ENCODE assay signal across 8 cellular contexts in genomic region chr1:205812878-205813754, GRCh38. TPM values are rescaled to one million over a fixed set of nuclear protein-coding genes. Genes with fewer than 3 reads are reported as not detected.
DNase-seq lines count a peak whose midpoint lies in the region; ATAC-seq and TF ChIP-seq lines count a peak whose summit lies in the region.

Gene SLC41A1, minus strand, starts transcription at chr1:205813198. Its CDS starts 2,757 bp downstream, at chr1:205810441.

- peaks cover 9% of the 10 kb centered on the region for H3K79me1 ChIP-seq in trophoblast cell (ENCODE audit: low read length)

- H3K14ac ChIP-seq in trophoblast cell (ENCODE audit: low read length) = peak within 1 kb of the TSS; percentile 59

- H3K27ac ChIP-seq in adipose tissue (ENCODE audit: low read depth, low read length) = peak within 1 kb of the TSS; percentile 34
- H3K27ac ChIP-seq in cardiac muscle cell = peak within 1 kb of the TSS; percentile 88
- peak within 1 kb of the TSS; percentile 11 for H3K27ac ChIP-seq in trophoblast cell (ENCODE audit: low read depth, low read length)
- H3K27ac ChIP-seq in tibial nerve = peak within 1 kb of the TSS; percentile 86 to 98 (median 92)

- peak within 1 kb of the TSS; percentile 71 for H3K4me2 ChIP-seq in trophoblast cell (ENCODE audit: low read length)

- no peak within 1 kb of the TSS for H2AK5ac ChIP-seq in trophoblast cell (ENCODE audit: low read length)

- DNase-seq in GM12865 (ENCODE audit: low read depth) = peak; percentile 91
- peak; percentile 89 for DNase-seq in NCI-H1694 treated with DMSO at 0.1 percent for 48 hours (lab: John Stamatoyannopoulos, UW)
- peak; percentile 93 to 95 for DNase-seq in cardiac muscle cell (ENCODE audit: low read depth in 1 of 2, low spot score in 1 of 2)
- peak; percentile 85 to 90 for DNase-seq in trophoblast cell
- DNase-seq in tibial nerve (ENCODE audit: low spot score in 2 of 2) = peak; percentile 92 to 96

- H3K36me3 ChIP-seq in cardiac muscle cell (peaks cover 4% of the 10 kb centered on the region), trophoblast cell (ENCODE audit: control insufficient read depth in 1 of 2, insufficient read depth in 2 of 2, low read length in 2 of 2) (peaks cover 6% of the 10 kb centered on the region in 2 experiments), tibial nerve (peaks cover 0 to 20% (median 0%) of the 10 kb centered on the region in 3 donors)

- whole genome bisulfite sequencing in adipose tissue, 3 donors = 0 to 1% (median 1%) methylated on average over 65 to 83 of the region's 83 CpGs
- no CpG with 5 or more reads among the region's 83 CpGs for WGBS in trophoblast cell (ENCODE audit: extremely low coverage, insufficient coverage, insufficient read length)
- 0 to 2% methylated on average over 37 to 54 of the region's 83 CpGs for WGBS in tibial nerve, 2 donors

- H3K4me3 ChIP-seq in GM12865 (ENCODE audit: low read depth, low read length) = peak within 1 kb of the TSS; percentile 84
- H3K4me3 ChIP-seq in cardiac muscle cell = peak within 1 kb of the TSS; percentile 88
- H3K4me3 ChIP-seq in trophoblast cell (ENCODE audit: low read depth, low read length) = peak within 1 kb of the TSS; percentile 93
- H3K4me3 ChIP-seq in tibial nerve = peak within 1 kb of the TSS; percentile 85 to 97 (median 94)

- H2AFZ ChIP-seq in trophoblast cell (ENCODE audit: insufficient read depth, low read length, poor library complexity) = peak within 1 kb of the TSS; percentile 85

- H3K4ac ChIP-seq in trophoblast cell (ENCODE audit: low read depth, low read length) = peak within 1 kb of the TSS; percentile 39

- H3K9me3 ChIP-seq in cardiac muscle cell (ENCODE audit: low read depth) (no peaks in the 10 kb centered on the region), trophoblast cell (ENCODE audit: insufficient read depth, low read depth, low read length) (no peaks in the 10 kb centered on the region), tibial nerve (no peaks in the 10 kb centered on the region)

- H4K12ac ChIP-seq in trophoblast cell (ENCODE audit: low read depth, low read length) = peak within 1 kb of the TSS; percentile 1

- H4K8ac ChIP-seq in trophoblast cell (ENCODE audit: low read depth, low read length) = peak within 1 kb of the TSS; percentile 82

- H2BK5ac ChIP-seq in trophoblast cell (ENCODE audit: low read depth, low read length, poor library complexity) = peak within 1 kb of the TSS; percentile 36

- H3K4me1 ChIP-seq in cardiac muscle cell (ENCODE audit: low read depth) = peaks cover 36% of the 10 kb centered on the region
- peaks cover 5 to 15% of the 10 kb centered on the region in 2 experiments for H3K4me1 ChIP-seq in trophoblast cell (ENCODE audit: control insufficient read depth in 1 of 2, insufficient read depth in 2 of 2, low read length in 2 of 2)
- H3K4me1 ChIP-seq in tibial nerve = peaks cover 0 to 56% (median 22%) of the 10 kb centered on the region in 4 donors

- peak; percentile 93 for ATAC-seq in HG02884 (IDR thresholded peaks at IDR 0.05; ENCODE audit: unreplicated experiment)

- peak within 1 kb of the TSS; percentile 41 for H2BK120ac ChIP-seq in trophoblast cell (ENCODE audit: insufficient read depth, low read length, poor library complexity)

- H3K27me3 ChIP-seq in cardiac muscle cell (no peaks in the 10 kb centered on the region), trophoblast cell (ENCODE audit: insufficient read depth, low read length) (no peaks in the 10 kb centered on the region), tibial nerve (no peaks in the 10 kb centered on the region)

- TF ChIP-seq CTCF in GM12865 (IDR thresholded peaks at IDR 0.05; ENCODE audit: insufficient read depth, low read depth, low read length, missing control alignments) (no peak), cardiac muscle cell (IDR thresholded peaks at IDR 0.05; ENCODE audit: low read depth, low read length) (no peak), tibial nerve (IDR thresholded peaks at IDR 0.05) (peak in 1 of 5 experiments; percentile 16)

- peak within 1 kb of the TSS; percentile 80 for H3K18ac ChIP-seq in trophoblast cell (ENCODE audit: low read length)

- TF ChIP-seq POLR2A in tibial nerve (IDR thresholded peaks at IDR 0.05) = peak; percentile 60 to 89

- H3K79me2 ChIP-seq in trophoblast cell (ENCODE audit: control insufficient read depth, insufficient read depth, low read length, poor library complexity) = peaks cover 5% of the 10 kb centered on the region

- intact Hi-C loops in T-helper 1 cell treated with Interleukin-12 subunit alpha and Interleukin-12 subunit beta and Interleukin-4 antibody, amounts not matched to agents 30 ng/mL and 1 ng/mL, for 36 hours (cut with micrococcal nuclease) = loop anchor here (1.0 to 2.0 kb wide), 6 partner anchors 22 to 181 kb away; partner anchors contain the start of genes ELK4, NUCKS1, PM20D1 and RAB29

- H3K9ac ChIP-seq in trophoblast cell (ENCODE audit: low read length) = peak within 1 kb of the TSS; percentile 75

- peak; percentile 50 to 95 for TF ChIP-seq EP300 in tibial nerve (IDR thresholded peaks at IDR 0.05)

- H4K91ac ChIP-seq in trophoblast cell (ENCODE audit: low read depth, low read length) = peak within 1 kb of the TSS; percentile 66

- H2BK12ac ChIP-seq in trophoblast cell (ENCODE audit: low read length) = peak within 1 kb of the TSS; percentile 12

- H3K23ac ChIP-seq in trophoblast cell (ENCODE audit: low read length) = no peak within 1 kb of the TSS

RNA-seq across cellular contexts. Expression of gene SLC41A1, which starts in this region (rescaled TPM):
- 19.8 and 19.9 TPM in 2 replicates for total RNA-seq in T-helper 1 cell treated with Interleukin-12 subunit alpha and Interleukin-12 subunit beta and Interleukin-4 antibody, amounts not matched to agents 30 ng/mL and 1 ng/mL, for 36 hours
- polyA plus RNA-seq in adipose tissue = 10 to 100 TPM; 18.4 to 26.0 (median 21.8) TPM
- total RNA-seq in cardiac muscle cell = 29.4 and 52.1 TPM in 2 replicates
- polyA plus RNA-seq in cardiac muscle cell = 43.5 and 44.5 TPM in 2 replicates
- polyA plus RNA-seq in trophoblast cell (2013) = 13.0 and 13.7 TPM in 2 replicates
- 10 to 100 TPM; 15.7 to 20.9 (median 18.6) TPM for total RNA-seq in tibial nerve

Comparison
In these comparisons a context has a peak if more than half of its experiments do, and no peak if none do; other contexts are left out.
1. Peak in every context shown above with its lines: DNase-seq, ATAC-seq, H3K4me3 ChIP-seq and H3K27ac ChIP-seq.
2. H3K27ac ChIP-seq: peak in every context shown above with its lines; median percentile 92 in tibial nerve; 88 in cardiac muscle cell; 34 in adipose tissue; 11 in trophoblast cell.